ENCODE assay signal across 11 cellular contexts in the genomic region with DNA sequence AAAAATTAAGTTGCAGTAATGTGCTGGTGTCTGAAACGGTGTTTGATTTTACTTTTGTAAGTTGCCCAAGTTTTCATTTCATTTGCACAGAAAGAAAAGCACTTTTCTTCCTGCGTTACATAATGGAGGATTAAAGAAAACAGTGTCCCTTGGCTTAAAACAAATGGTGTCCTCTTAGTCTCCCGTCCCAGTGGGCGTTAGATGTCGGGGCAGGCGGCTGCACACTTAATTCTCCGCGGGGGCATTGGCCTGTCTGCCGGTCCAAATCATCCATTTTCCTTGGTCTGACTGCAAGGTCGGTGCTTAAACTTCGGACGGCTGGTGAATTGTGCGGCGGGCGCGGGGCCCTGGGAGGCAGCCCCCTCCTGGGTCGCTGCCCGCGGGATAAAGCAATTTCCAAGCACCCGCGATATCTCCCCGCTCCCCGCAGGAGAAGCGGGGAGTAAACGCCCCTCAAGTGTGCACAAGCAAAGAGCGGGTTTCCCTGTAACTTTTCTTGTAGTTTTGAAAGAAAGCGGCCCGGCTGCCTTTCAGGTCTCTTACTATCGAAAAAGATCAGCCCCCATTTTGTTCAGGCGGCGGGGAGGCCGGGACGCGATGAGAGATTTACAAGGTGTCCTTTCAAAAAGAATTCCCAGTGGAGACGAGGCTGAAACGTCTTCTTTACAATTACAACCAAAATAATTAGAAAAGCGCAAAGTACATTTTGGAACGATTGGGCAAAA. TPM values are rescaled to one million over a fixed set of nuclear protein-coding genes. Genes with fewer than 3 reads are reported as not detected.
A peak's percentile ranks its signal among the peaks of the same experiment; 100 is the strongest.
DNase-seq lines count a peak whose midpoint lies in the region; ATAC-seq and TF ChIP-seq lines count a peak whose summit lies in the region.
"Had no signal": no experiment of that assay in that cellular context is flagged by ENCODE, and none has a peak within 500 bp of the region (broad histone marks: within the 10 kb centered on the region; RNA-seq: fewer than 3 reads in every experiment).

No MANE protein-coding gene starts in this region.

- H3K4me2 ChIP-seq in BLaER1: peak overlapping the region; percentile 96
- no peak overlapping the region for H3K4me2 ChIP-seq in OCI-LY7 (ENCODE audit: low read length)

- H3K27ac Mint-ChIP-seq in mesothelial cell of epicardium: peak overlapping the region; percentile 87

- H3K4me1 ChIP-seq in BLaER1 (peaks cover 24% of the 10 kb centered on the region), OCI-LY7 (ENCODE audit: insufficient read depth, low read length, poor library complexity, severe bottlenecking) (no peaks in the 10 kb centered on the region)

- peaks cover 12% of the 10 kb centered on the region for H3K36me3 Mint-ChIP-seq in mesothelial cell of epicardium

- no peaks in the 10 kb centered on the region for H3K79me2 ChIP-seq in OCI-LY7 (ENCODE audit: insufficient read depth, low read depth, low read length)

- H3K36me3 ChIP-seq in BLaER1: peaks cover 24% of the 10 kb centered on the region
- peaks cover 28% of the 10 kb centered on the region for H3K36me3 ChIP-seq in MG63
- H3K36me3 ChIP-seq in OCI-LY7 (ENCODE audit: insufficient read depth, low read length): no peaks in the 10 kb centered on the region
- H3K36me3 ChIP-seq: gastrocnemius medialis had no signal

- peak overlapping the region; percentile 82 for H3K4me3 ChIP-seq in BLaER1
- H3K4me3 ChIP-seq in MG63: peak overlapping the region; percentile 69
- peak overlapping the region; percentile 73 for H3K4me3 ChIP-seq in epithelial cell of esophagus (ENCODE audit: low read length)
- no peak overlapping the region for H3K4me3 ChIP-seq in OCI-LY7 (ENCODE audit: low read depth, low read length, poor library complexity, severe bottlenecking)
- H3K4me3 ChIP-seq: gastrocnemius medialis had no signal

- TF ChIP-seq CTCF in epithelial cell of esophagus (IDR thresholded peaks at IDR 0.05; ENCODE audit: insufficient read depth, low read depth, low read length, missing control alignments) (no peak), mesothelial cell of epicardium (IDR thresholded peaks at IDR 0.05; ENCODE audit: unreplicated experiment) (no peak), OCI-LY7 (conservative IDR thresholded peaks at IDR 0.05; ENCODE audit: low read length) (no peak)

- DNase-seq in MG63 (peak; percentile 55), epithelial cell of esophagus (ENCODE audit: low read depth) (no peak), mesothelial cell of epicardium (ENCODE audit: low spot score in 2 of 2, unreplicated experiment in 2 of 2) (no peak), OCI-LY7 (ENCODE audit: low spot score) (no peak), NCI-H1930 (lab: John Stamatoyannopoulos, UW) (no peak)
- DNase-seq: gastrocnemius medialis, NCI-H187 treated with DMSO at 0.1 percent for 48 hours had no signal

- no peaks in the 10 kb centered on the region for H3K9me3 Mint-ChIP-seq in mesothelial cell of epicardium

- peak overlapping the region; percentile 86 for H3K4me3 Mint-ChIP-seq in mesothelial cell of epicardium

- peak overlapping the region; percentile 95 for H3K9ac ChIP-seq in BLaER1

- peaks cover 57% of the 10 kb centered on the region for H3K4me1 Mint-ChIP-seq in mesothelial cell of epicardium

- POLR2A ChIA-PET in OCI-LY7 (lab: Charles Lee): no interaction called here

- no peak for ATAC-seq in HG03442 (IDR thresholded peaks at IDR 0.05; ENCODE audit: unreplicated experiment)
- no peak for ATAC-seq in HG03520 (IDR thresholded peaks at IDR 0.05; ENCODE audit: unreplicated experiment)
- ATAC-seq: gastrocnemius medialis, Panc1 had no signal

- intact Hi-C loops in OCI-LY7 (cut with micrococcal nuclease; ENCODE audit: unreplicated experiment): no loop called here

- no peak overlapping the region for H2AFZ ChIP-seq in OCI-LY7 (ENCODE audit: low read length)

- H3K9me3 ChIP-seq in BLaER1 (no peaks in the 10 kb centered on the region), MG63 (no peaks in the 10 kb centered on the region), OCI-LY7 (ENCODE audit: low read length) (no peaks in the 10 kb centered on the region)
- H3K9me3 ChIP-seq: gastrocnemius medialis had no signal

- H4K20me1 ChIP-seq in BLaER1 (peaks cover 91% of the 10 kb centered on the region), OCI-LY7 (ENCODE audit: insufficient read depth, low read length) (no peaks in the 10 kb centered on the region)

- H3K27me3 ChIP-seq in BLaER1 (peaks cover 100% of the 10 kb centered on the region), MG63 (0 out of 2 replicates have a peak, but pooled peaks cover 2% of the 10 kb centered on the region)

- CTCF ChIA-PET in OCI-LY7 (lab: Charles Lee; ENCODE audit: unreplicated experiment): no interaction called here

- peak overlapping the region; percentile 94 for H3K27ac ChIP-seq in BLaER1
- no peak overlapping the region for H3K27ac ChIP-seq in OCI-LY7 (ENCODE audit: low read depth, low read length, poor library complexity, severe bottlenecking)
- H3K27ac ChIP-seq: gastrocnemius medialis had no signal

- no TSS peak for BruUV-seq in OCI-LY7 (replicated peaks; lab: Mats Ljungman, UMichigan)

- H3K9me2 ChIP-seq in OCI-LY7 (ENCODE audit: insufficient read depth, low read length): no peaks in the 10 kb centered on the region

- H3K27me3 Mint-ChIP-seq in mesothelial cell of epicardium (ENCODE audit: low read depth): peaks cover 81% of the 10 kb centered on the region

RNA-seq across cellular contexts. Expression of a gene that starts 1.5 kb away (rescaled TPM):
- 7.4 and 16.7 TPM in 2 replicates for total RNA-seq in MG63 (2014; rRNA removed; shearing (Covaris generic); ENCODE audit: low replicate concordance)
- 68.5 to 71.5 TPM (median 68.6 TPM) in 3 replicates for total RNA-seq in mesothelial cell of epicardium
- not detected in 2 replicates for total RNA-seq in OCI-LY7 (2014; rRNA removed; shearing (Covaris generic))
- total RNA-seq in OCI-LY7 (2022): not detected in 2 replicates
- total RNA-seq: gastrocnemius medialis had no signal
